Comparison of ENCODE assay signal across 8 cellular contexts in the genomic region with DNA sequence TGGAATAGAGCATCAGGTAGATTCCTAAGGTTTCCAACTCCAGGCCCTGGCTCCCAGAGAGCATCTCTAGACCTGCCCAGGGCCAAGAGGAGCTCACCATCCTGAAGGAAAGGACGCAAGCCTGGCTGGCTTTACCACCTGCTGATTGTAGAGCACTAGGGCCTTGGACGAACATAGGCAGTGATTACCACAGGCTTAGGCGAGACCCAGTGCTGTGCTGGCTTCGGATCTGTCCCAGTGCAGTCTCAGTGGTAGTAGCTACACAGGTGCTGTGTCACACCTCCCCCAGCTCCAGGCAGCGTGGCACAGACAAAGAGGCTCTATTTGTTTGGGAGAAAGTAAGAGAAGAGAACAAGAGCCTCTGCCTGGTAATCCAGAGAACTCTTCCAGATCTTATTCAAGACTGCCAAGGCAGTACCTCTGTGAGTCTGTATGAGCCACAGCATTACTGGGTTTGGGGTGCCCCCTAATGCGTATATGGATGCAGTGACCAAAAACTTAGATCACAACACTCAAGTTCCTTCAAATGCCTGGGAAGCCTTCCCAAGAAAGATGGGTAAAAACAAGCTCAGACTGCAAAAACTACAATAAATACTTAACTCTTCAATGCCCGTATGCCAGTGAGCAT. TPM values are rescaled to one million over a fixed set of nuclear protein-coding genes. Genes with fewer than 3 reads are reported as not detected.
DNase-seq lines count a peak whose midpoint lies in the region; ATAC-seq lines count a peak whose summit lies in the region.

No MANE protein-coding gene starts in this region.

- DNase-seq in EH (ENCODE audit: low read depth) (peak; percentile 33), MV-4-11 (lab: John Stamatoyannopoulos, UW) (peak; percentile 12), amniotic epithelial cell (ENCODE audit: low read depth) (peak; percentile 16), mesenteric fat pad (ENCODE audit: low spot score) (peak; percentile 75), NCI-H82 treated with DMSO at 0.1 percent for 48 hours (lab: John Stamatoyannopoulos, UW; ENCODE audit: unreplicated experiment) (no peak), amniotic stem cell (lab: John Stamatoyannopoulos, UW) (no peak)

- no peak for ATAC-seq in HG02970 (IDR thresholded peaks at IDR 0.05; ENCODE audit: low FRiP score, unreplicated experiment)
- ATAC-seq in HG03159 (IDR thresholded peaks at IDR 0.05; ENCODE audit: unreplicated experiment): no peak

RNA-seq across cellular contexts. Expression of a gene that starts 25.4 kb away (rescaled TPM):
- 16.2 TPM for total RNA-seq in mesenteric fat pad

RNA-seq across cellular contexts. Expression of a gene that starts 43.1 kb away (rescaled TPM):
- total RNA-seq in mesenteric fat pad: 23.3 TPM

Comparison
In these comparisons a context has a peak if more than half of its experiments do, and no peak if none do; other contexts are left out.
1. DNase-seq: peak in EH (single experiment), MV-4-11 (single experiment), amniotic epithelial cell (single experiment) and mesenteric fat pad (single experiment); none in NCI-H82 treated with DMSO at 0.1 percent for 48 hours (single experiment) and amniotic stem cell (single experiment).